In genomic region chr1:244010191-244010590, GRCh38 we compare ENCODE assay signal across 9 cellular contexts. TPM values are rescaled to one million over a fixed set of nuclear protein-coding genes. Genes with fewer than 3 reads are reported as not detected.
DNase-seq lines count a peak whose midpoint lies in the region; ATAC-seq, FAIRE-seq and TF ChIP-seq lines count a peak whose summit lies in the region.
"Had no signal": no experiment of that assay in that cellular context is flagged by ENCODE, and none has a peak within 500 bp of the region (broad histone marks: within the 10 kb centered on the region; RNA-seq: fewer than 3 reads in every experiment).

No MANE protein-coding gene starts in this region.

- no peaks in the 10 kb centered on the region for H3K9me3 ChIP-seq in H1 (ENCODE audit: insufficient read depth in 2 of 2, low read depth in 1 of 2, low read length in 1 of 2)
- H3K9me3 ChIP-seq in SJCRH30 (replicated peaks): no peaks in the 10 kb centered on the region
- H3K9me3 ChIP-seq in body of pancreas: no peaks in the 10 kb centered on the region
- H3K9me3 ChIP-seq: stomach had no signal

- H4K91ac ChIP-seq in H1 (replicated peaks; ENCODE audit: insufficient read length, low read length): no peak overlapping the region

- TF ChIP-seq EP300 in H1 (IDR thresholded peaks at IDR 0.05; ENCODE audit: borderline replicate concordance in 1 of 2, low read depth in 2 of 2, low read length in 2 of 2): no peak

- H3K79me2 ChIP-seq in H1 (ENCODE audit: control insufficient read depth in 1 of 2, insufficient read depth in 2 of 2, low read length in 2 of 2): no peaks in the 10 kb centered on the region

- ATAC-seq in GM19395 (IDR thresholded peaks at IDR 0.05; ENCODE audit: unreplicated experiment): peak; percentile 49
- peak; percentile 46 for ATAC-seq in SK-N-SH treated with all-trans-retinoic acid at 6 μM for 48 hours
- no peak for ATAC-seq in body of pancreas

- H3K27me3 ChIP-seq in H1 (replicated peaks in 1 of 4; ENCODE audit: control insufficient read depth in 3 of 4, extremely low read depth in 1 of 4, insufficient read depth in 3 of 4, low read length in 3 of 4) (no peaks in the 10 kb centered on the region), SJCRH30 (no peaks in the 10 kb centered on the region), body of pancreas (no peaks in the 10 kb centered on the region)

- H2BK12ac ChIP-seq in H1 (ENCODE audit: low read depth, low read length): no peak overlapping the region

- TF ChIP-seq RAD21 in H1 (IDR thresholded peaks at IDR 0.05 in 1 of 2, conservative IDR thresholded peaks at IDR 0.05 in 1 of 2; ENCODE audit: low read depth in 2 of 2, low read length in 2 of 2): peak; percentile 43 to 55; a peak in 3 of 4 replicates

- H4K5ac ChIP-seq in H1 (ENCODE audit: insufficient read length, low read depth, low read length): no peak overlapping the region

- no peaks in the 10 kb centered on the region for H3K79me1 ChIP-seq in H1 (ENCODE audit: low read depth, low read length)

- H2BK15ac ChIP-seq in H1 (ENCODE audit: low read length): no peak overlapping the region

- no peak overlapping the region for H4K8ac ChIP-seq in H1 (ENCODE audit: extremely low read depth, insufficient read depth, low read length)

- no peak overlapping the region for H3K56ac ChIP-seq in H1 (replicated peaks; ENCODE audit: insufficient read length, low read depth, low read length)

- WGBS in H1 (ENCODE audit: extremely low coverage in 1 of 2, insufficient coverage in 1 of 2, insufficient read length in 1 of 2, insufficient replicate concordance in 2 of 2, low coverage in 1 of 2, low lambda C conversion rate in 2 of 2, missing lambda C conversion rate in 1 of 2), 2 experiments: 90% methylated on average over 6 of the region's 6 CpGs; no CpG with 5 or more reads in 1 of the 2 experiments
- 82 to 89% methylated on average over 4 to 6 of the region's 6 CpGs for WGBS in body of pancreas, 2 donors

- no peak for FAIRE-seq in H1 (lab: Jason Lieb, UNC)
- FAIRE-seq: endometrium had no signal

- H3K14ac ChIP-seq in H1 (ENCODE audit: insufficient read length): no peak overlapping the region

- H2BK20ac ChIP-seq in H1 (ENCODE audit: low read length): no peak overlapping the region

- H2BK120ac ChIP-seq in H1 (replicated peaks; ENCODE audit: low read depth, low read length): no peak overlapping the region

- no peak for DNase-seq in H1 (ENCODE audit: low read depth in 1 of 2, low spot score in 2 of 2)
- peak; percentile 3 for DNase-seq in stimulated activated CD8-positive, alpha-beta memory T cell treated with anti-CD3 and anti-CD28 coated beads, Interleukin-12 subunit alpha, Interleukin-12 subunit beta, amount 100 ng/mL, for 24 hours (ENCODE audit: extremely low read depth)
- no peak for DNase-seq in SJCRH30
- DNase-seq in body of pancreas: no peak
- DNase-seq in SHP77 treated with DMSO at 0.1 percent for 48 hours (lab: John Stamatoyannopoulos, UW): no peak
- DNase-seq: stomach had no signal

- CTCF ChIA-PET in H1 (lab: Charles Lee; ENCODE audit: partially characterized antibody): interaction anchor here (1.0 to 1.3 kb wide), 4 partner anchors 9 to 78 kb away, joined by 3 to 5 read pairs (median 4); no protein-coding TSS in a partner anchor

- no peaks in the 10 kb centered on the region for H4K20me1 ChIP-seq in H1 (replicated peaks in 1 of 2; ENCODE audit: control insufficient read depth in 1 of 2, insufficient read depth in 2 of 2, low read length in 2 of 2)

- no peak overlapping the region for H2AFZ ChIP-seq in H1 (ENCODE audit: low read length)

- H3K9ac ChIP-seq in H1 (replicated peaks in 1 of 4; ENCODE audit: extremely low read depth in 1 of 4, low read depth in 3 of 4, low read length in 3 of 4): no peak overlapping the region

- POLR2A ChIA-PET in H1 (lab: Charles Lee; ENCODE audit: partially characterized antibody): no interaction called here

- H3K36me3 ChIP-seq in H1 (ENCODE audit: control insufficient read depth in 2 of 4, insufficient read depth in 4 of 4, low read length in 3 of 4) (no peaks in the 10 kb centered on the region), SJCRH30 (no peaks in the 10 kb centered on the region), body of pancreas (replicated peaks in 1 of 2; ENCODE audit: insufficient read depth in 1 of 2, low read depth in 2 of 2) (no peaks in the 10 kb centered on the region)
- H3K36me3 ChIP-seq: stomach had no signal

- H3K23me2 ChIP-seq in H1 (ENCODE audit: low read depth, low read length): no peaks in the 10 kb centered on the region

- no peak overlapping the region for H3K18ac ChIP-seq in H1 (ENCODE audit: extremely low read depth, low read length)

- H3K27ac ChIP-seq in H1 (ENCODE audit: low read depth, low read length): no peak overlapping the region
- H3K27ac ChIP-seq in SJCRH30: no peak overlapping the region
- no peak overlapping the region for H3K27ac ChIP-seq in body of pancreas
- H3K27ac ChIP-seq: stomach had no signal

- no peak overlapping the region for H3K4me3 ChIP-seq in H1 (ENCODE audit: extremely low read depth in 1 of 4, insufficient read depth in 2 of 4, low read depth in 3 of 4, low read length in 4 of 4)
- H3K4me3 ChIP-seq in SJCRH30: no peak overlapping the region
- H3K4me3 ChIP-seq in body of pancreas: no peak overlapping the region
- H3K4me3 ChIP-seq: stomach had no signal

- TF ChIP-seq CTCF in H1 (IDR thresholded peaks at IDR 0.05; ENCODE audit: control extremely low read depth in 1 of 3, insufficient read depth in 1 of 3, low read depth in 1 of 3, low read length in 3 of 3): peak; percentile 31 to 74 (median 71)
- TF ChIP-seq CTCF in body of pancreas (IDR thresholded peaks at IDR 0.05): no peak

- intact Hi-C loops in body of pancreas (cut with DNase I): no loop called here

- no peak overlapping the region for H3K23ac ChIP-seq in H1 (ENCODE audit: insufficient read length)

- no peak overlapping the region for H2BK5ac ChIP-seq in H1 (ENCODE audit: low read depth, low read length)

- H3K4me2 ChIP-seq in H1 (ENCODE audit: insufficient read depth in 1 of 2, low read depth in 2 of 2, low read length in 2 of 2): no peak overlapping the region

- H3K4me1 ChIP-seq in H1 (replicated peaks in 1 of 4; ENCODE audit: control insufficient read depth in 3 of 4, insufficient read depth in 4 of 4, low read length in 3 of 4) (peaks cover 0 to 7% (median 5%) of the 10 kb centered on the region in 4 experiments; a peak in 4 of 7 replicates), SJCRH30 (no peaks in the 10 kb centered on the region), body of pancreas (no peaks in the 10 kb centered on the region)
- H3K4me1 ChIP-seq: stomach had no signal

- no peak overlapping the region for H2AK5ac ChIP-seq in H1 (ENCODE audit: low read depth, low read length)

- TF ChIP-seq POLR2A in H1 (IDR thresholded peaks at IDR 0.05; ENCODE audit: control extremely low read depth in 1 of 2, low read depth in 2 of 2, low read length in 2 of 2) (no peak), body of pancreas (IDR thresholded peaks at IDR 0.05) (no peak)

- H3K4ac ChIP-seq in H1 (replicated peaks; ENCODE audit: insufficient read length, low read depth, low read length): no peak overlapping the region

TF ChIP-seq in SK-N-SH treated with all-trans-retinoic acid at 6 μM for 48 hours, 23 proteins besides CTCF, POLR2A, EP300 and RAD21 (continues in another document):
- TF ChIP-seq TOX (CRISPR knock-in tag; IDR thresholded peaks at IDR 0.05; ENCODE audit: borderline replicate concordance): no peak
- TF ChIP-seq ZC3H10 (CRISPR knock-in tag; IDR thresholded peaks at IDR 0.05): no peak
- TF ChIP-seq RARB (CRISPR knock-in tag; IDR thresholded peaks at IDR 0.05): no peak
- TF ChIP-seq ESRRG (CRISPR knock-in tag; IDR thresholded peaks at IDR 0.05): no peak
- no peak for TF ChIP-seq ARNTL (CRISPR knock-in tag; IDR thresholded peaks at IDR 0.05; ENCODE audit: borderline replicate concordance, low read depth)
- TF ChIP-seq ZNF70 (CRISPR knock-in tag; IDR thresholded peaks at IDR 0.05): no peak
- no peak for TF ChIP-seq TCF4 (CRISPR knock-in tag; IDR thresholded peaks at IDR 0.05; ENCODE audit: borderline replicate concordance)
- TF ChIP-seq ZFP3 (CRISPR knock-in tag; IDR thresholded peaks at IDR 0.05): no peak
- no peak for TF ChIP-seq PPARA (CRISPR knock-in tag; IDR thresholded peaks at IDR 0.05; ENCODE audit: borderline replicate concordance)

TF ChIP-seq in H1, 55 proteins besides CTCF, POLR2A, EP300 and RAD21 (continues in another document):
- no peak for TF ChIP-seq POLR2AphosphoS5 (IDR thresholded peaks at IDR 0.05; ENCODE audit: low read depth, low read length)
- no peak for TF ChIP-seq RBBP5 (IDR thresholded peaks at IDR 0.05; ENCODE audit: borderline replicate concordance, low read depth, low read length)
- no peak for TF ChIP-seq EZH2 (IDR thresholded peaks at IDR 0.05; ENCODE audit: low read depth, low read length, severe bottlenecking)
- no peak for TF ChIP-seq CBX8 (IDR thresholded peaks at IDR 0.05; ENCODE audit: borderline replicate concordance, low read depth, low read length)
- no peak for TF ChIP-seq SIX5 (IDR thresholded peaks at IDR 0.05; ENCODE audit: low read depth, low read length)
- no peak for TF ChIP-seq ATF2 (IDR thresholded peaks at IDR 0.05; ENCODE audit: low read length)
- no peak for TF ChIP-seq RFX5 (IDR thresholded peaks at IDR 0.05; ENCODE audit: borderline replicate concordance, low read depth, low read length)
- no peak for TF ChIP-seq KDM5A (IDR thresholded peaks at IDR 0.05; ENCODE audit: low read length)
- no peak for TF ChIP-seq TAF1 (IDR thresholded peaks at IDR 0.05; ENCODE audit: low read depth, low read length)

RNA-seq across cellular contexts. Expression of gene ZBTB18, which starts 40.9 kb away (rescaled TPM):
- 14.0 and 14.4 TPM in 2 replicates for total RNA-seq in H1 (2021; fragmentation: NEBNext Ultra II Directional; extraction: Animal tissue kit (Norgen Biotek cat#: 25700))
- polyA plus RNA-seq in H1 (2011; rRNA removed): 8.2 and 8.5 TPM in 2 replicates
- polyA plus RNA-seq in H1 (2011; cell fraction: cytosol; rRNA removed): 8.6 TPM
- 17.3 TPM for polyA plus RNA-seq in H1 (2011; cell fraction: nucleus; rRNA removed)
- polyA plus RNA-seq in H1 (2012, experiment 1 of 2): 7.3 to 9.6 TPM (median 8.3 TPM) in 4 replicates
- polyA plus RNA-seq in H1 (2012, experiment 2 of 2): 2.0 TPM
- polyA plus RNA-seq in H1 (2013, experiment 1 of 2): 7.5 TPM
- 7.2 TPM for polyA plus RNA-seq in H1 (2013, experiment 2 of 2)
- polyA minus RNA-seq in H1 (2011; rRNA and poly(A)+ RNA removed): 14.2 and 15.0 TPM in 2 replicates
- polyA minus RNA-seq in H1 (2011; cell fraction: cytosol; rRNA and poly(A)+ RNA removed): 11.5 TPM
- polyA minus RNA-seq in H1 (2011; cell fraction: nucleus; rRNA and poly(A)+ RNA removed): 8.1 TPM
- 47.1 and 51.7 TPM in 2 replicates for total RNA-seq in SJCRH30 (2014; rRNA removed; shearing (Covaris generic))
- total RNA-seq in body of pancreas: 10 to 100 TPM; 20.4 to 22.6 TPM

Comparison
In these comparisons a context has a peak if more than half of its experiments do, and no peak if none do; other contexts are left out.
1. CTCF ChIP-seq: peak in H1 (3 of 3); none in body of pancreas (0 of 7).